ENCODE assay signal across 1 cellular context in the genomic region with DNA sequence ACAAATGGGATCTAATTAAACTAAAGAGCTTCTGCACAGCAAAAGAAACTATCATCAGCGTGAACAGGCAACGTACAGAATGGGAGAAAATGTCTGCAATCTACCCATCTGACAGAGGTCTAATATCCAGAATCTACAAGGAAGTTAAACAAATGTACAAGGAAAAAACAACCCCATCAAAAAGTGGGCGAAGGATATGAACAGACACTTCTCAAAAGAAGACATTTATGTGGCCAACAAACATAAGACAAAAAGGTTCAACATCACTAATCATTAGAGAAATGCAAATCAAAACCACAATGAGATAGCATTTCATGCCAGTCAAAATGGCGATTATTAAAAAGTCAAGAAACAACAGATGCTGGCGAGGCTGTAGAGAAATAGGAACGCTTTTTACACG. TPM values are rescaled to one million over a fixed set of nuclear protein-coding genes. Genes with fewer than 3 reads are reported as not detected.
"Had no signal": no experiment of that assay in that cellular context is flagged by ENCODE, and none has a peak within 500 bp of the region (broad histone marks: within the 10 kb centered on the region; RNA-seq: fewer than 3 reads in every experiment).

No MANE protein-coding gene starts in this region.

RNA-seq across cellular contexts. Expression of a gene that starts 22.2 kb away (rescaled TPM):
- total RNA-seq: K562 had no signal
